ENCODE assay signal across 8 cellular contexts in genomic region chr13:31236211-31236786, GRCh38. TPM values are rescaled to one million over a fixed set of nuclear protein-coding genes. Genes with fewer than 3 reads are reported as not detected.
DNase-seq lines count a peak whose midpoint lies in the region; ATAC-seq and TF ChIP-seq lines count a peak whose summit lies in the region.

No MANE protein-coding gene starts in this region.

- ATAC-seq in GM18519 (IDR thresholded peaks at IDR 0.05; ENCODE audit: low FRiP score, unreplicated experiment): peak; percentile 51
- peak; percentile 61 for ATAC-seq in memory B cell (ENCODE audit: low read depth)
- ATAC-seq in GM21723 (IDR thresholded peaks at IDR 0.05; ENCODE audit: unreplicated experiment): no peak
- ATAC-seq in HG03135 (IDR thresholded peaks at IDR 0.05; ENCODE audit: unreplicated experiment): no peak

- no peaks in the 10 kb centered on the region for H3K27me3 ChIP-seq in colonic mucosa

- peak; percentile 53 for TF ChIP-seq CTCF in colonic mucosa (IDR thresholded peaks at IDR 0.05)

- H3K9me3 ChIP-seq in colonic mucosa: no peaks in the 10 kb centered on the region

- H3K27ac Mint-ChIP-seq in memory B cell: no peak overlapping the region

- no peaks in the 10 kb centered on the region for H3K36me3 ChIP-seq in colonic mucosa

- no peaks in the 10 kb centered on the region for H3K4me1 Mint-ChIP-seq in memory B cell

- H3K27me3 Mint-ChIP-seq in memory B cell: no peaks in the 10 kb centered on the region

- no peak overlapping the region for H3K4me3 ChIP-seq in colonic mucosa

- no peak overlapping the region for H3K9ac ChIP-seq in colonic mucosa (ENCODE audit: low read depth in 2 of 2, low read length in 2 of 2)

- intact Hi-C loops in colonic mucosa (cut with DNase I): loop anchor here (5.0 kb wide), 1 partner anchor 506 kb away; no protein-coding TSS in a partner anchor

- H3K4me3 Mint-ChIP-seq in memory B cell: no peak overlapping the region

- DNase-seq in AG08395 (ENCODE audit: low spot score): peak; percentile 47
- DNase-seq in NCI-H748 treated with DMSO at 0.1 percent for 48 hours (lab: John Stamatoyannopoulos, UW): peak; percentile 78
- no peak for DNase-seq in colonic mucosa
- peak in 1 of 2 donors; percentile 22 for DNase-seq in memory B cell (ENCODE audit: low spot score in 2 of 2)
- DNase-seq in stimulated activated CD8-positive, alpha-beta memory T cell treated with anti-CD3 and anti-CD28 coated beads, Interleukin-4, amount 100 ng/mL, for 48 hours: no peak

- peaks cover 7% of the 10 kb centered on the region for H3K36me3 Mint-ChIP-seq in memory B cell

- H3K9me3 Mint-ChIP-seq in memory B cell: no peaks in the 10 kb centered on the region

- no peak overlapping the region for H3K27ac ChIP-seq in colonic mucosa

- no peaks in the 10 kb centered on the region for H3K4me1 ChIP-seq in colonic mucosa

RNA-seq across cellular contexts. Expression of gene B3GLCT, which starts 36.5 kb away (rescaled TPM):
- 1 to 10 TPM; 2.8 to 3.1 TPM for total RNA-seq in colonic mucosa

Comparison
In these comparisons a context has a peak if more than half of its experiments do, and no peak if none do; other contexts are left out.
1. DNase-seq: peak in AG08395 (single experiment) and NCI-H748 treated with DMSO at 0.1 percent for 48 hours (single experiment); none in colonic mucosa (single experiment) and stimulated activated CD8-positive, alpha-beta memory T cell treated with anti-CD3 and anti-CD28 coated beads, Interleukin-4, amount 100 ng/mL, for 48 hours (single experiment).
2. ATAC-seq: peak in GM18519 (single experiment) and memory B cell (single experiment); none in GM21723 (single experiment) and HG03135 (single experiment).